ENCODE assay signal across 1 cellular context in genomic region chr10:126233721-126234120, GRCh38.
TF ChIP-seq lines count a peak whose summit lies in the region.

No MANE protein-coding gene starts in this region.

TF ChIP-seq in HEK293, 187 proteins besides CTCF, POLR2A, EP300 and RAD21 (continued from another document):
- TF ChIP-seq ZNF488 (tag by site-specific recombination; IDR thresholded peaks at IDR 0.05) = peak; percentile 24; the same call in 1 of the 2 replicates
- peak; percentile 92 for TF ChIP-seq INSM2 (tag by site-specific recombination; IDR thresholded peaks at IDR 0.05)
- TF ChIP-seq ZNF830 (tag by site-specific recombination; IDR thresholded peaks at IDR 0.05; ENCODE audit: low read depth) = no peak
- peak; percentile 39; the same call in 1 of the 2 replicates for TF ChIP-seq ZNF366 (tag by site-specific recombination; conservative IDR thresholded peaks at IDR 0.05)
- no peak for TF ChIP-seq ZBTB6 (tag by site-specific recombination; IDR thresholded peaks at IDR 0.05)
- TF ChIP-seq ZNF585B (tag by site-specific recombination; IDR thresholded peaks at IDR 0.05) = no peak
- no peak for TF ChIP-seq ZNF624 (tag by site-specific recombination; IDR thresholded peaks at IDR 0.05)
- no peak for TF ChIP-seq ZNF140 (tag by site-specific recombination; IDR thresholded peaks at IDR 0.05)
- no peak for TF ChIP-seq YY1 (tag by site-specific recombination; IDR thresholded peaks at IDR 0.05)
- no peak for TF ChIP-seq ZBTB49 (tag by site-specific recombination; IDR thresholded peaks at IDR 0.05; ENCODE audit: low read depth)
- TF ChIP-seq IKZF3 (tag by site-specific recombination; IDR thresholded peaks at IDR 0.05) = peak; percentile 79
- TF ChIP-seq BCL11B (tag by site-specific recombination; IDR thresholded peaks at IDR 0.05; ENCODE audit: low read depth) = 0 out of 2 replicates have a peak, but pooled peaks have one; percentile 55
- TF ChIP-seq BCL6B (tag by site-specific recombination; IDR thresholded peaks at IDR 0.05) = peak; percentile 67; the same call in 1 of the 2 replicates
- TF ChIP-seq PBX3 (CRISPR knock-in tag; IDR thresholded peaks at IDR 0.05) = no peak
- TF ChIP-seq ZNF530 (tag by site-specific recombination; IDR thresholded peaks at IDR 0.05; ENCODE audit: low read depth) = no peak
- peak; percentile 93 for TF ChIP-seq OVOL3 (tag by site-specific recombination; IDR thresholded peaks at IDR 0.05)
- peak; percentile 97 for TF ChIP-seq ZNF843 (tag by site-specific recombination; IDR thresholded peaks at IDR 0.05)
- TF ChIP-seq ZNF324 (tag by site-specific recombination; IDR thresholded peaks at IDR 0.05) = no peak
- peak; percentile 65; the same call in 1 of the 2 replicates for TF ChIP-seq ZIC2 (tag by site-specific recombination; IDR thresholded peaks at IDR 0.05)
- TF ChIP-seq ZNF473 (tag by site-specific recombination; IDR thresholded peaks at IDR 0.05) = no peak
- peak; percentile 92 for TF ChIP-seq ZNF629 (tag by site-specific recombination; IDR thresholded peaks at IDR 0.05)
- TF ChIP-seq ZNF10 (tag by site-specific recombination; IDR thresholded peaks at IDR 0.05) = 0 out of 2 replicates have a peak, but pooled peaks have one; percentile 45
- TF ChIP-seq KLF17 (tag by site-specific recombination; IDR thresholded peaks at IDR 0.05) = peak; percentile 65; the same call in 1 of the 2 replicates
- TF ChIP-seq PRDM1 (tag by site-specific recombination; IDR thresholded peaks at IDR 0.05) = no peak
- peak; percentile 95 for TF ChIP-seq ZNF639 (tag by site-specific recombination; IDR thresholded peaks at IDR 0.05)
- peak; percentile 72 for TF ChIP-seq ZEB2 (tag by site-specific recombination; IDR thresholded peaks at IDR 0.05)
- peak; percentile 88 for TF ChIP-seq ZSCAN30 (tag by site-specific recombination; IDR thresholded peaks at IDR 0.05)
- TF ChIP-seq WT1 (tag by site-specific recombination; IDR thresholded peaks at IDR 0.05) = peak; percentile 5
- 0 out of 2 replicates have a peak, but pooled peaks have one; percentile 12 for TF ChIP-seq ZNF518A (tag by site-specific recombination; conservative IDR thresholded peaks at IDR 0.05; ENCODE audit: low read depth)
- TF ChIP-seq ZNF558 (tag by site-specific recombination; IDR thresholded peaks at IDR 0.05) = no peak
- TF ChIP-seq ZNF174 (tag by site-specific recombination; IDR thresholded peaks at IDR 0.05) = no peak
- peak; percentile 48 for TF ChIP-seq ZBTB8A (tag by site-specific recombination; IDR thresholded peaks at IDR 0.05)
- peak; percentile 98 for TF ChIP-seq OSR2 (tag by site-specific recombination; IDR thresholded peaks at IDR 0.05)
- peak; percentile 75 for TF ChIP-seq SP7 (tag by site-specific recombination; IDR thresholded peaks at IDR 0.05)
